8 cellular contexts compared by ENCODE assay signal in the genomic region with DNA sequence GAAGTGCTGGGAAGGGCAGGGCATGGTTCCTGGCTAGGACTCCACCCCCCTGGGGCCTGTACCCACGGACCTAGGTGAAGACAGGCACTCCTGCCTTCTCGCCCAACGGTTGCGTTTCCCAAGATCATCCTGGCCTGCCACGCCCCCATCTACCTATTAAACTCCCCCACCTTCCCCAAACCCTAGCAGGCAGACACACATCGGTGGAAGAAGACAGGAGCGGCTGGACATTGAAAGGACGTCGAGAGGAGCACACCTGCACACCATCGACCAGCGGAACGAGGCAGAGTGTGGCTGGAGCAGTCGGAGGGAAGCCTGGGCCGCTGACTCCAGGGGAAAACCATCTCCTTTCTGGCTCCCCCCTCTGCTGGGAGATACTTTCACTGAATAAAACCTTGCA.
DNase-seq lines count a peak whose midpoint lies in the region; ATAC-seq and TF ChIP-seq lines count a peak whose summit lies in the region.
"Had no signal": no experiment of that assay in that cellular context is flagged by ENCODE, and none has a peak within 500 bp of the region (broad histone marks: within the 10 kb centered on the region; RNA-seq: fewer than 3 reads in every experiment).

No MANE protein-coding gene starts in this region.

- H3K4me3 ChIP-seq in GM12864 (ENCODE audit: low read depth, low read length) (peak overlapping the region; percentile 24; the same call in 1 of the 2 replicates), RWPE2 (ENCODE audit: severe bottlenecking) (no peak overlapping the region), foreskin fibroblast (ENCODE audit: low read depth in 1 of 2, low read length in 2 of 2) (peak overlapping the region; percentile 48 to 65)

- TF ChIP-seq CTCF in GM12864 (IDR thresholded peaks at IDR 0.05; ENCODE audit: low read depth, low read length, missing control alignments) (no peak), RWPE2 (IDR thresholded peaks at IDR 0.05; ENCODE audit: poor library complexity, severe bottlenecking) (no peak), foreskin fibroblast (IDR thresholded peaks at IDR 0.05; ENCODE audit: low read depth, low read length) (no peak)

- peaks cover 7% of the 10 kb centered on the region for H3K4me1 Mint-ChIP-seq in stimulated activated effector memory CD8-positive, alpha-beta T cell treated with anti-CD3 and anti-CD28 coated beads, Interleukin-12 subunit alpha, Interleukin-12 subunit beta, amount 100 ng/mL, for 72 hours

- peaks cover 4% of the 10 kb centered on the region for H3K4me1 ChIP-seq in RWPE2 (ENCODE audit: insufficient read depth, poor library complexity, severe bottlenecking)

- H3K9me3 Mint-ChIP-seq in stimulated activated effector memory CD8-positive, alpha-beta T cell treated with anti-CD3 and anti-CD28 coated beads, Interleukin-12 subunit alpha, Interleukin-12 subunit beta, amount 100 ng/mL, for 72 hours = no peaks in the 10 kb centered on the region

- H3K4me3 Mint-ChIP-seq in stimulated activated effector memory CD8-positive, alpha-beta T cell treated with anti-CD3 and anti-CD28 coated beads, Interleukin-12 subunit alpha, Interleukin-12 subunit beta, amount 100 ng/mL, for 72 hours = peak overlapping the region; percentile 66

- no peaks in the 10 kb centered on the region for H3K36me3 ChIP-seq in RWPE2 (ENCODE audit: low read depth)

- no peaks in the 10 kb centered on the region for H3K27me3 ChIP-seq in RWPE2 (ENCODE audit: insufficient read depth, poor library complexity, severe bottlenecking)

- H3K36me3 Mint-ChIP-seq in stimulated activated effector memory CD8-positive, alpha-beta T cell treated with anti-CD3 and anti-CD28 coated beads, Interleukin-12 subunit alpha, Interleukin-12 subunit beta, amount 100 ng/mL, for 72 hours = no peaks in the 10 kb centered on the region

- DNase-seq in GM12864 (ENCODE audit: low read depth) (no peak), RWPE2 (ENCODE audit: low spot score) (no peak), foreskin fibroblast (no peak), substantia nigra (lab: John Stamatoyannopoulos, UW) (no peak), DMS153 treated with DMSO at 0.1 percent for 48 hours (lab: John Stamatoyannopoulos, UW; ENCODE audit: unreplicated experiment) (no peak), NCI-H2107 treated with DMSO at 0.1 percent for 48 hours (lab: John Stamatoyannopoulos, UW; ENCODE audit: unreplicated experiment) (no peak)
- no peak for DNase-seq in stimulated activated effector memory CD8-positive, alpha-beta T cell treated with anti-CD3 and anti-CD28 coated beads, Interleukin-12 subunit alpha, Interleukin-12 subunit beta, amount 100 ng/mL, for 72 hours (ENCODE audit: low spot score in 2 of 2)
- DNase-seq: GF-D8 had no signal

- H3K27ac ChIP-seq in RWPE2 (ENCODE audit: poor library complexity, severe bottlenecking) = peak overlapping the region; percentile 30
- H3K27ac ChIP-seq in substantia nigra (ENCODE audit: low read depth, low read length, poor library complexity, severe bottlenecking) = no peak overlapping the region

- H3K27ac Mint-ChIP-seq in stimulated activated effector memory CD8-positive, alpha-beta T cell treated with anti-CD3 and anti-CD28 coated beads, Interleukin-12 subunit alpha, Interleukin-12 subunit beta, amount 100 ng/mL, for 72 hours = peak overlapping the region; percentile 73

- ATAC-seq in RWPE2 (ENCODE audit: low read depth) = no peak
- no peak for ATAC-seq in stimulated activated effector memory CD8-positive, alpha-beta T cell treated with anti-CD3 and anti-CD28 coated beads, Interleukin-12 subunit alpha, Interleukin-12 subunit beta, amount 100 ng/mL, for 72 hours

- H3K9me3 ChIP-seq in RWPE2 (ENCODE audit: severe bottlenecking) = no peaks in the 10 kb centered on the region
